In genomic region chr11:3942956-3943497, GRCh38 we compare ENCODE assay signal across 1 cellular context.
TF ChIP-seq lines count a peak whose summit lies in the region.

No MANE protein-coding gene starts in this region.

TF ChIP-seq in HepG2, 621 proteins besides CTCF, POLR2A, EP300 and RAD21 (continued from another document):
- no peak for TF ChIP-seq MLXIP (CRISPR knock-in tag; IDR thresholded peaks at IDR 0.05; ENCODE audit: borderline replicate concordance)
- no peak for TF ChIP-seq NFKB2 (CRISPR knock-in tag; IDR thresholded peaks at IDR 0.05; ENCODE audit: borderline replicate concordance)
- TF ChIP-seq ZNF780A (CRISPR knock-in tag; IDR thresholded peaks at IDR 0.05), result no peak
- TF ChIP-seq TFE3 (CRISPR knock-in tag; IDR thresholded peaks at IDR 0.05), result 0 out of 2 replicates have a peak, but pooled peaks have one; percentile 23
- TF ChIP-seq PBX2 (CRISPR knock-in tag; IDR thresholded peaks at IDR 0.05), result no peak
- TF ChIP-seq DR1 (CRISPR knock-in tag; IDR thresholded peaks at IDR 0.05), result no peak
- no peak for TF ChIP-seq FOXO1 (CRISPR knock-in tag; IDR thresholded peaks at IDR 0.05)
- TF ChIP-seq, protein P1, sequence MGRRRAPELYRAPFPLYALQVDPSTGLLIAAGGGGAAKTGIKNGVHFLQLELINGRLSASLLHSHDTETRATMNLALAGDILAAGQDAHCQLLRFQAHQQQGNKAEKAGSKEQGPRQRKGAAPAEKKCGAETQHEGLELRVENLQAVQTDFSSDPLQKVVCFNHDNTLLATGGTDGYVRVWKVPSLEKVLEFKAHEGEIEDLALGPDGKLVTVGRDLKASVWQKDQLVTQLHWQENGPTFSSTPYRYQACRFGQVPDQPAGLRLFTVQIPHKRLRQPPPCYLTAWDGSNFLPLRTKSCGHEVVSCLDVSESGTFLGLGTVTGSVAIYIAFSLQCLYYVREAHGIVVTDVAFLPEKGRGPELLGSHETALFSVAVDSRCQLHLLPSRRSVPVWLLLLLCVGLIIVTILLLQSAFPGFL (CRISPR knock-in tag; IDR thresholded peaks at IDR 0.05), result no peak
- TF ChIP-seq ZNF639 (CRISPR knock-in tag; conservative IDR thresholded peaks at IDR 0.05), result no peak
- no peak for TF ChIP-seq ZNF879 (CRISPR knock-in tag; IDR thresholded peaks at IDR 0.05)
- TF ChIP-seq PRDM10 (CRISPR knock-in tag; IDR thresholded peaks at IDR 0.05; ENCODE audit: low read depth), result no peak
- TF ChIP-seq NKX3-1 (CRISPR knock-in tag; IDR thresholded peaks at IDR 0.05), result no peak
- TF ChIP-seq DPF2 (CRISPR knock-in tag; IDR thresholded peaks at IDR 0.05; ENCODE audit: borderline replicate concordance, low read depth), result no peak
- TF ChIP-seq ZNF552 (CRISPR knock-in tag; IDR thresholded peaks at IDR 0.05; ENCODE audit: borderline replicate concordance), result no peak
- TF ChIP-seq ZNF788 (CRISPR knock-in tag; IDR thresholded peaks at IDR 0.05; ENCODE audit: borderline replicate concordance), result no peak
- no peak for TF ChIP-seq ZNF276 (CRISPR knock-in tag; IDR thresholded peaks at IDR 0.05; ENCODE audit: low read depth)
- peak; percentile 57 for TF ChIP-seq CEBPB (IDR thresholded peaks at IDR 0.05; ENCODE audit: borderline replicate concordance, low read depth, low read length)
- no peak for TF ChIP-seq JUND (CRISPR knock-in tag; IDR thresholded peaks at IDR 0.05)
- no peak for TF ChIP-seq SIX4 (CRISPR knock-in tag; IDR thresholded peaks at IDR 0.05)
- TF ChIP-seq, protein P2, sequence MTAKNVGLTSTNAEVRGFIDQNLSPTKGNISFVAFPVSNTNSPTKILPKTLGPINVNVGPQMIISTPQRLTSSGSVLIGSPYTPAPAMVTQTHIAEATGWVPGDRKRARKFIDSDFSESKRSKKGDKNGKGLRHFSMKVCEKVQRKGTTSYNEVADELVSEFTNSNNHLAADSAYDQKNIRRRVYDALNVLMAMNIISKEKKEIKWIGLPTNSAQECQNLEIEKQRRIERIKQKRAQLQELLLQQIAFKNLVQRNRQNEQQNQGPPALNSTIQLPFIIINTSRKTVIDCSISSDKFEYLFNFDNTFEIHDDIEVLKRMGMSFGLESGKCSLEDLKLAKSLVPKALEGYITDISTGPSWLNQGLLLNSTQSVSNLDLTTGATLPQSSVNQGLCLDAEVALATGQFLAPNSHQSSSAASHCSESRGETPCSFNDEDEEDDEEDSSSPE (CRISPR knock-in tag; IDR thresholded peaks at IDR 0.05), result no peak
- TF ChIP-seq GPN1 (CRISPR knock-in tag; IDR thresholded peaks at IDR 0.05; ENCODE audit: borderline replicate concordance), result no peak
- TF ChIP-seq, protein P3, sequence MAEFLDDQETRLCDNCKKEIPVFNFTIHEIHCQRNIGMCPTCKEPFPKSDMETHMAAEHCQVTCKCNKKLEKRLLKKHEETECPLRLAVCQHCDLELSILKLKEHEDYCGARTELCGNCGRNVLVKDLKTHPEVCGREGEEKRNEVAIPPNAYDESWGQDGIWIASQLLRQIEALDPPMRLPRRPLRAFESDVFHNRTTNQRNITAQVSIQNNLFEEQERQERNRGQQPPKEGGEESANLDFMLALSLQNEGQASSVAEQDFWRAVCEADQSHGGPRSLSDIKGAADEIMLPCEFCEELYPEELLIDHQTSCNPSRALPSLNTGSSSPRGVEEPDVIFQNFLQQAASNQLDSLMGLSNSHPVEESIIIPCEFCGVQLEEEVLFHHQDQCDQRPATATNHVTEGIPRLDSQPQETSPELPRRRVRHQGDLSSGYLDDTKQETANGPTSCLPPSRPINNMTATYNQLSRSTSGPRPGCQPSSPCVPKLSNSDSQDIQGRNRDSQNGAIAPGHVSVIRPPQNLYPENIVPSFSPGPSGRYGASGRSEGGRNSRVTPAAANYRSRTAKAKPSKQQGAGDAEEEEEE (CRISPR knock-in tag; IDR thresholded peaks at IDR 0.05; ENCODE audit: borderline replicate concordance), result no peak
- TF ChIP-seq, protein P4, sequence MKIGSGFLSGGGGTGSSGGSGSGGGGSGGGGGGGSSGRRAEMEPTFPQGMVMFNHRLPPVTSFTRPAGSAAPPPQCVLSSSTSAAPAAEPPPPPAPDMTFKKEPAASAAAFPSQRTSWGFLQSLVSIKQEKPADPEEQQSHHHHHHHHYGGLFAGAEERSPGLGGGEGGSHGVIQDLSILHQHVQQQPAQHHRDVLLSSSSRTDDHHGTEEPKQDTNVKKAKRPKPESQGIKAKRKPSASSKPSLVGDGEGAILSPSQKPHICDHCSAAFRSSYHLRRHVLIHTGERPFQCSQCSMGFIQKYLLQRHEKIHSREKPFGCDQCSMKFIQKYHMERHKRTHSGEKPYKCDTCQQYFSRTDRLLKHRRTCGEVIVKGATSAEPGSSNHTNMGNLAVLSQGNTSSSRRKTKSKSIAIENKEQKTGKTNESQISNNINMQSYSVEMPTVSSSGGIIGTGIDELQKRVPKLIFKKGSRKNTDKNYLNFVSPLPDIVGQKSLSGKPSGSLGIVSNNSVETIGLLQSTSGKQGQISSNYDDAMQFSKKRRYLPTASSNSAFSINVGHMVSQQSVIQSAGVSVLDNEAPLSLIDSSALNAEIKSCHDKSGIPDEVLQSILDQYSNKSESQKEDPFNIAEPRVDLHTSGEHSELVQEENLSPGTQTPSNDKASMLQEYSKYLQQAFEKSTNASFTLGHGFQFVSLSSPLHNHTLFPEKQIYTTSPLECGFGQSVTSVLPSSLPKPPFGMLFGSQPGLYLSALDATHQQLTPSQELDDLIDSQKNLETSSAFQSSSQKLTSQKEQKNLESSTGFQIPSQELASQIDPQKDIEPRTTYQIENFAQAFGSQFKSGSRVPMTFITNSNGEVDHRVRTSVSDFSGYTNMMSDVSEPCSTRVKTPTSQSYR (CRISPR knock-in tag; IDR thresholded peaks at IDR 0.05; ENCODE audit: borderline replicate concordance), result no peak
- peak; percentile 76; the same call in 1 of the 2 replicates for TF ChIP-seq SRF (IDR thresholded peaks at IDR 0.05; ENCODE audit: low read depth, low read length)
- no peak for TF ChIP-seq ZNF574 (CRISPR knock-in tag; IDR thresholded peaks at IDR 0.05)
- TF ChIP-seq EZH2 (conservative IDR thresholded peaks at IDR 0.05; ENCODE audit: low read depth, low read length), result no peak
- TF ChIP-seq, protein P5, sequence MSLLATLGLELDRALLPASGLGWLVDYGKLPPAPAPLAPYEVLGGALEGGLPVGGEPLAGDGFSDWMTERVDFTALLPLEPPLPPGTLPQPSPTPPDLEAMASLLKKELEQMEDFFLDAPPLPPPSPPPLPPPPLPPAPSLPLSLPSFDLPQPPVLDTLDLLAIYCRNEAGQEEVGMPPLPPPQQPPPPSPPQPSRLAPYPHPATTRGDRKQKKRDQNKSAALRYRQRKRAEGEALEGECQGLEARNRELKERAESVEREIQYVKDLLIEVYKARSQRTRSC (CRISPR knock-in tag; IDR thresholded peaks at IDR 0.05; ENCODE audit: low read depth), result no peak
- 0 out of 2 replicates have a peak, but pooled peaks have one; percentile 9 for TF ChIP-seq TBX2 (CRISPR knock-in tag; IDR thresholded peaks at IDR 0.05; ENCODE audit: borderline replicate concordance)
